ENCODE assay signal across 12 cellular contexts in the genomic region with DNA sequence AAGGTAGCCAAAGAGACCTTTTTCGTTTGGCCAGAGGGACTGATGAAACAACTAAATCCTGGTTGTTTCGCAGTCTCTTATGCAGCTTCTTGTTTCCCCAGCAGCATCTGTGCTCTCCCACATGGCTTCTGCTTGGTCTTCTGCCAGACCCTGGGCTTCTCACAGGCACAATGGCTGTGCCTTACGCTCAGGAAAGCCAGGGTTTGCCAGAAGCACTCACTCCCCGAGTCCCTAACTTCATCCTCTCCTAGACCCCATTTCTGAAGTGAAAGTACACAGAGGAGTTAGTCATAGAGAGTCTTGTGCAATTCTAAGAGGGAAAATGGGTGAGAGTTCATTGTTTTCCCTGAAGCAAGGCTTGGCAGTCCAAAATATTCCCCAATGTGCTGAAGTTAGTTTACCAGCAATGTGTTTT.
DNase-seq lines count a peak whose midpoint lies in the region; TF ChIP-seq lines count a peak whose summit lies in the region.
"Had no signal": no experiment of that assay in that cellular context is flagged by ENCODE, and none has a peak within 500 bp of the region (broad histone marks: within the 10 kb centered on the region; RNA-seq: fewer than 3 reads in every experiment).

No MANE protein-coding gene starts in this region.

- peaks cover 6% of the 10 kb centered on the region for H3K4me1 Mint-ChIP-seq in nephron progenitor cell

- H3K36me3 Mint-ChIP-seq in nephron progenitor cell (ENCODE audit: low read depth), result no peaks in the 10 kb centered on the region

- H3K4me3 Mint-ChIP-seq in nephron progenitor cell, result no peak overlapping the region

- TF ChIP-seq CTCF in AG04449 (IDR thresholded peaks at IDR 0.05; ENCODE audit: insufficient read depth, low read length, missing control alignments), result no peak
- no peak for TF ChIP-seq CTCF in nephron progenitor cell (IDR thresholded peaks at IDR 0.05)

- 52 to 54% methylated on average over 4 of the region's 4 CpGs for WGBS in esophagus, 2 donors

- H3K4me1 ChIP-seq in esophagus (ENCODE audit: control insufficient read depth in 2 of 2, insufficient read depth in 2 of 2, low read length in 1 of 2), result no peaks in the 10 kb centered on the region
- no peaks in the 10 kb centered on the region for H3K4me1 ChIP-seq in SJCRH30

- DNase-seq in AG04449 (ENCODE audit: low read depth, low spot score) (peak; percentile 2), NCI-H1694 treated with DMSO at 0.1 percent for 48 hours (lab: John Stamatoyannopoulos, UW) (peak; percentile 79), nephron progenitor cell (no peak), foreskin melanocyte (no peak), D341Med (ENCODE audit: low spot score) (no peak), SJCRH30 (no peak), KBM-7 (no peak)
- DNase-seq: islet precursor cell; NCI-H1048; stimulated activated CD8-positive, alpha-beta memory T cell treated with anti-CD3 and anti-CD28 coated beads, Interleukin-4, amount 100 ng/mL, for 48 hours had no signal

- H3K9me3 ChIP-seq in esophagus (ENCODE audit: control insufficient read depth in 2 of 2, insufficient read depth in 1 of 2, low read depth in 1 of 2, low read length in 1 of 2), result peaks cover 0 to 5% of the 10 kb centered on the region in 2 donors
- no peaks in the 10 kb centered on the region for H3K9me3 ChIP-seq in SJCRH30 (replicated peaks)

- no peaks in the 10 kb centered on the region for H3K9me3 Mint-ChIP-seq in nephron progenitor cell

- POLR2A ChIA-PET in AG04449 (lab: Yijun Ruan, JAX), result no interaction called here

- H3K27ac Mint-ChIP-seq in nephron progenitor cell, result peak overlapping the region; percentile 75

- in situ Hi-C loops in KBM-7 (cut with MboI; ENCODE audit: low pct_unique_long_range_greater_than_20kb, low sequenced_read_pairs), result no loop called here

- CTCF ChIA-PET in AG04449 (lab: Yijun Ruan, JAX), result no interaction called here

- H3K27ac ChIP-seq in esophagus (ENCODE audit: low read depth in 2 of 2, low read length in 1 of 2) (peak overlapping the region; percentile 16 to 45), SJCRH30 (no peak overlapping the region)
- H3K27ac ChIP-seq: C4-2B had no signal

- no peaks in the 10 kb centered on the region for H3K36me3 ChIP-seq in esophagus (ENCODE audit: control insufficient read depth in 2 of 2, insufficient read depth in 2 of 2, low read length in 1 of 2)
- no peaks in the 10 kb centered on the region for H3K36me3 ChIP-seq in SJCRH30

- peaks cover 3% of the 10 kb centered on the region for H3K27me3 Mint-ChIP-seq in nephron progenitor cell (ENCODE audit: low read depth, poor library complexity)

- H3K27me3 ChIP-seq in esophagus (ENCODE audit: control insufficient read depth in 1 of 2, insufficient read depth in 2 of 2, low read length in 2 of 2) (no peaks in the 10 kb centered on the region), SJCRH30 (peaks cover 6% of the 10 kb centered on the region; the same call in 1 of the 2 replicates)

- H3K4me3 ChIP-seq in AG04449 (ENCODE audit: low read depth, low read length), result peak overlapping the region; percentile 29
- H3K4me3 ChIP-seq in esophagus (ENCODE audit: low read depth in 1 of 2, low read length in 2 of 2), result no peak overlapping the region
- no peak overlapping the region for H3K4me3 ChIP-seq in SJCRH30

Comparison
In these comparisons a context has a peak if more than half of its experiments do, and no peak if none do; other contexts are left out.
1. DNase-seq: peak in AG04449 (single experiment) and NCI-H1694 treated with DMSO at 0.1 percent for 48 hours (single experiment); none in nephron progenitor cell (single experiment), foreskin melanocyte (single experiment), D341Med (single experiment), SJCRH30 (0 of 2) and KBM-7 (single experiment).